25 cellular contexts compared by ENCODE assay signal in genomic region chr6:151448623-151449022, GRCh38. TPM values are rescaled to one million over a fixed set of nuclear protein-coding genes. Genes with fewer than 3 reads are reported as not detected.
DNase-seq lines count a peak whose midpoint lies in the region; ATAC-seq, FAIRE-seq and TF ChIP-seq lines count a peak whose summit lies in the region.
"Had no signal": no experiment of that assay in that cellular context is flagged by ENCODE, and none has a peak within 500 bp of the region (broad histone marks: within the 10 kb centered on the region; RNA-seq: fewer than 3 reads in every experiment).

No MANE protein-coding gene starts in this region.

- no peak overlapping the region for H3K4me3 Mint-ChIP-seq in T-helper 2 cell treated with Interferon-gamma antibody and Interleukin-4, amounts not matched to agents 5 μg/mL and 100 μg/mL, for 36 hours
- H3K4me3 Mint-ChIP-seq in WTC11 = no peak overlapping the region
- H3K4me3 Mint-ChIP-seq: effector memory CD8-positive, alpha-beta T cell had no signal

- H3K36me3 Mint-ChIP-seq in T-helper 2 cell treated with Interferon-gamma antibody and Interleukin-4, amounts not matched to agents 5 μg/mL and 100 μg/mL, for 36 hours (ENCODE audit: low read depth) = peaks cover 7% of the 10 kb centered on the region
- H3K36me3 Mint-ChIP-seq in WTC11 = peaks cover 5% of the 10 kb centered on the region

- ATAC-seq in WTC11 = no peak
- ATAC-seq: effector memory CD8-positive, alpha-beta T cell; GM12878; heart left ventricle; mucosa of descending colon had no signal

- POLR2A ChIA-PET in WTC11 (lab: Charles Lee) = no interaction called here

- TF ChIP-seq POLR2A in GM12892 (IDR thresholded peaks at IDR 0.05; ENCODE audit: low read depth, low read length) = no peak

- no peaks in the 10 kb centered on the region for H3K9me3 Mint-ChIP-seq in T-helper 2 cell treated with Interferon-gamma antibody and Interleukin-4, amounts not matched to agents 5 μg/mL and 100 μg/mL, for 36 hours
- H3K9me3 Mint-ChIP-seq in WTC11 = no peaks in the 10 kb centered on the region
- H3K9me3 Mint-ChIP-seq: effector memory CD8-positive, alpha-beta T cell had no signal

- TF ChIP-seq CTCF in WTC11 (IDR thresholded peaks at IDR 0.05) (no peak), fibroblast of villous mesenchyme (IDR thresholded peaks at IDR 0.05; ENCODE audit: insufficient read depth, low read depth, low read length) (peak; percentile 9)

- in situ Hi-C loops in G401 (cut with HindIII; ENCODE audit: low sequenced_read_pairs) = no loop called here

- H3K27me3 Mint-ChIP-seq in T-helper 2 cell treated with Interferon-gamma antibody and Interleukin-4, amounts not matched to agents 5 μg/mL and 100 μg/mL, for 36 hours (ENCODE audit: low read depth) = peaks cover 3% of the 10 kb centered on the region
- H3K27me3 Mint-ChIP-seq in WTC11 (ENCODE audit: low read depth) = no peaks in the 10 kb centered on the region; the same call in 1 of the 2 replicates
- H3K27me3 Mint-ChIP-seq: effector memory CD8-positive, alpha-beta T cell had no signal

- FAIRE-seq in GM12892 (lab: Jason Lieb, UNC) = no peak
- FAIRE-seq: GM12878, H1 had no signal

- CTCF ChIA-PET in WTC11 (lab: Charles Lee) = no interaction called here

- peak overlapping the region; percentile 14 for H3K27ac Mint-ChIP-seq in T-helper 2 cell treated with Interferon-gamma antibody and Interleukin-4, amounts not matched to agents 5 μg/mL and 100 μg/mL, for 36 hours
- peak overlapping the region; percentile 69 for H3K27ac Mint-ChIP-seq in WTC11
- H3K27ac Mint-ChIP-seq: effector memory CD8-positive, alpha-beta T cell had no signal

- no peak overlapping the region for H3K4me3 ChIP-seq in fibroblast of villous mesenchyme (ENCODE audit: low read depth, low read length)
- H3K4me3 ChIP-seq: GM12878, heart left ventricle, left ventricle myocardium inferior, mucosa of descending colon, spleen, upper lobe of left lung had no signal

- DNase-seq in T-helper 2 cell treated with Interferon-gamma antibody and Interleukin-4, amounts not matched to agents 5 μg/mL and 100 μg/mL, for 36 hours (ENCODE audit: low spot score) = no peak
- no peak for DNase-seq in T-helper 2 cell
- DNase-seq in WTC11 (ENCODE audit: low spot score) = no peak
- no peak for DNase-seq in fibroblast of villous mesenchyme (ENCODE audit: low read depth)
- no peak for DNase-seq in G401 (ENCODE audit: low spot score)
- no peak for DNase-seq in COR-L47 (lab: John Stamatoyannopoulos, UW)
- DNase-seq in AG08396 (ENCODE audit: low spot score) = no peak
- no peak for DNase-seq in GM12892 (ENCODE audit: insufficient read length)
- DNase-seq: activated CD4-positive, alpha-beta T cell treated with anti-CD3 and anti-CD28 coated beads for 1 hour; activated CD8-positive, alpha-beta memory T cell treated with anti-CD3 and anti-CD28 coated beads for 24 hours; activated naive CD4-positive, alpha-beta T cell treated with anti-CD3 and anti-CD28 coated beads, Interleukin-2, amount 50 U/mL, for 16 hours; activated T-cell treated with anti-CD3 and anti-CD28 coated beads, Interleukin-2, amount 50 U/mL, for 48 hours; aorta; effector memory CD8-positive, alpha-beta T cell; heart left ventricle; left ventricle myocardium inferior; mucosa of descending colon; NCI-H1105 treated with DMSO at 0.1 percent for 48 hours; NCI-H2107; NCI-H524 treated with DMSO at 0.1 percent for 48 hours; spleen; upper lobe of left lung had no signal

- H3K4me1 Mint-ChIP-seq in T-helper 2 cell treated with Interferon-gamma antibody and Interleukin-4, amounts not matched to agents 5 μg/mL and 100 μg/mL, for 36 hours (ENCODE audit: low read depth) = peaks cover 18% of the 10 kb centered on the region
- peaks cover 6% of the 10 kb centered on the region for H3K4me1 Mint-ChIP-seq in WTC11

TF ChIP-seq in WTC11, 78 proteins besides CTCF, POLR2A, EP300 and RAD21 (continues in another document):
- TF ChIP-seq FOXP4 (CRISPR knock-in tag; IDR thresholded peaks at IDR 0.05) (no peak), USF2 (CRISPR knock-in tag; IDR thresholded peaks at IDR 0.05) (no peak), GABPB1 (CRISPR knock-in tag; IDR thresholded peaks at IDR 0.05) (no peak), STAT6 (CRISPR knock-in tag; conservative IDR thresholded peaks at IDR 0.05; ENCODE audit: low read depth) (no peak), E2F4 (CRISPR knock-in tag; IDR thresholded peaks at IDR 0.05; ENCODE audit: borderline replicate concordance, low read depth) (no peak), NR3C1 (CRISPR knock-in tag; conservative IDR thresholded peaks at IDR 0.05; ENCODE audit: low read depth) (no peak), PREB (CRISPR knock-in tag; IDR thresholded peaks at IDR 0.05; ENCODE audit: borderline replicate concordance) (no peak), TCF7 (CRISPR knock-in tag; IDR thresholded peaks at IDR 0.05; ENCODE audit: low read depth) (no peak), GTF2I (CRISPR knock-in tag; conservative IDR thresholded peaks at IDR 0.05) (no peak), NFATC4 (CRISPR knock-in tag; IDR thresholded peaks at IDR 0.05) (no peak), GRHL2 (CRISPR knock-in tag; IDR thresholded peaks at IDR 0.05; ENCODE audit: insufficient replicate concordance, severe bottlenecking) (no peak), ESRRA (CRISPR knock-in tag; IDR thresholded peaks at IDR 0.05; ENCODE audit: borderline replicate concordance) (no peak)

RNA-seq across cellular contexts. Expression of gene RMND1, which starts 3.3 kb away (rescaled TPM):
- total RNA-seq in WTC11 (2021) (18.3 to 23.3 TPM (median 21.0 TPM) in 3 replicates), fibroblast of villous mesenchyme (30.0 and 30.7 TPM in 2 replicates)
- 19.8 and 30.7 TPM in 2 replicates for total RNA-seq in G401 (2014; rRNA removed; shearing (Covaris generic))
- polyA plus RNA-seq in GM12892 (2012; ENCODE audit: missing spikeins) = 25.5 TPM

RNA-seq across cellular contexts. Expression of gene CCDC170, which starts 45.2 kb away (rescaled TPM):
- 0.25 to 0.57 TPM (median 0.26 TPM) in 3 replicates for total RNA-seq in WTC11 (2021)
- 1.6 and 3.9 TPM in 2 replicates for total RNA-seq in fibroblast of villous mesenchyme
- total RNA-seq in G401 (2014; rRNA removed; shearing (Covaris generic)) = not detected in 2 replicates
- polyA plus RNA-seq in GM12892 (2012; ENCODE audit: missing spikeins) = not detected
- total RNA-seq: A172, GM12878 had no signal
- polyA plus RNA-seq: GM12878 had no signal

RNA-seq across cellular contexts. Expression of gene ZBTB2, which starts 57.3 kb away (rescaled TPM):
- total RNA-seq in WTC11 (2021) (14.0 to 14.3 TPM (median 14.3 TPM) in 3 replicates), fibroblast of villous mesenchyme (8.7 and 10.8 TPM in 2 replicates)
- total RNA-seq in G401 (2014; rRNA removed; shearing (Covaris generic)) = 18.7 and 23.6 TPM in 2 replicates
- 9.3 TPM for polyA plus RNA-seq in GM12892 (2012; ENCODE audit: missing spikeins)
